Comparison of ENCODE assay signal across 8 cellular contexts in genomic region chr11:47578524-47579460, GRCh38. TPM values are rescaled to one million over a fixed set of nuclear protein-coding genes. Genes with fewer than 3 reads are reported as not detected.
DNase-seq lines count a peak whose midpoint lies in the region; ATAC-seq and TF ChIP-seq lines count a peak whose summit lies in the region.

Gene KBTBD4 (minus strand): TSS chr11:47578970. CDS start chr11:47578951, 19 bp downstream.
Gene NDUFS3 (plus strand): TSS chr11:47579074. CDS start chr11:47579092, 18 bp downstream.

- peak within 1 kb of the TSS; percentile 51 for H2AFZ ChIP-seq in KMS-11 (ENCODE audit: low read depth)

- H3K9ac ChIP-seq in KMS-11 = peak within 1 kb of the TSS; percentile 87

- H3K27me3 ChIP-seq in KMS-11 (ENCODE audit: insufficient read depth, low read depth) (no peaks in the 10 kb centered on the region), Panc1 (ENCODE audit: control insufficient read depth, insufficient read depth, low read length) (no peaks in the 10 kb centered on the region), esophagus muscularis mucosa (no peaks in the 10 kb centered on the region)

- peak within 1 kb of the TSS; percentile 61 for H3K4me3 ChIP-seq in KMS-11 (IDR thresholded peaks at IDR 0.05; ENCODE audit: insufficient read depth, low read depth, low read length)
- peak within 1 kb of the TSS; percentile 98 to 100 for H3K4me3 ChIP-seq in Panc1 (ENCODE audit: low read depth in 2 of 2, low read length in 2 of 2)
- H3K4me3 ChIP-seq in esophagus muscularis mucosa = peak within 1 kb of the TSS; percentile 87 to 92 (median 91)

- TF ChIP-seq EP300 in esophagus muscularis mucosa (IDR thresholded peaks at IDR 0.05) = no peak

- intact Hi-C loops in Panc1 (cut with micrococcal nuclease; ENCODE audit: unreplicated experiment) (no loop called here), esophagus muscularis mucosa (cut with DNase I) (no loop called here)

- H3K4me2 ChIP-seq in KMS-11 = peak within 1 kb of the TSS; percentile 97

- BruUV-seq in Panc1 (replicated peaks; lab: Mats Ljungman, UMichigan) = TSS peak; percentile 91

- H3K36me3 Mint-ChIP-seq in activated T-cell treated with anti-CD3 and anti-CD28 coated beads, Interleukin-2, amount 50 U/mL, for 4 hours (ENCODE audit: insufficient read depth) = peaks cover 31% of the 10 kb centered on the region

- H3K36me3 ChIP-seq in KMS-11 (ENCODE audit: insufficient read depth) (no peaks in the 10 kb centered on the region; the same call in 1 of the 2 replicates), Panc1 (ENCODE audit: control insufficient read depth, insufficient read depth, low read length) (peaks cover 13% of the 10 kb centered on the region), esophagus muscularis mucosa (peaks cover 47 to 67% (median 57%) of the 10 kb centered on the region in 4 donors)

- CTCF ChIA-PET in Panc1 (lab: Charles Lee) = no interaction called here

- H3K4me3 Mint-ChIP-seq in activated T-cell treated with anti-CD3 and anti-CD28 coated beads, Interleukin-2, amount 50 U/mL, for 4 hours = peak within 1 kb of the TSS; percentile 96

- in situ Hi-C loops in Panc1 (cut with HindIII; ENCODE audit: low pct_unique_long_range_greater_than_20kb, low sequenced_read_pairs) = no loop called here

- peaks cover 19% of the 10 kb centered on the region for H3K4me1 ChIP-seq in KMS-11 (ENCODE audit: low read depth, poor library complexity, severe bottlenecking)
- peaks cover 17% of the 10 kb centered on the region for H3K4me1 ChIP-seq in Panc1 (ENCODE audit: control insufficient read depth, insufficient read depth, low read length)
- peaks cover 29 to 45% (median 34%) of the 10 kb centered on the region in 4 donors for H3K4me1 ChIP-seq in esophagus muscularis mucosa

- TF ChIP-seq POLR2A in esophagus muscularis mucosa (IDR thresholded peaks at IDR 0.05; ENCODE audit: low read depth) = peak; percentile 47

- H3K9me3 Mint-ChIP-seq in activated T-cell treated with anti-CD3 and anti-CD28 coated beads, Interleukin-2, amount 50 U/mL, for 4 hours = no peaks in the 10 kb centered on the region

- DNase-seq in DMS79 (lab: John Stamatoyannopoulos, UW) (peak; percentile 88), Panc1 (ENCODE audit: low read depth, low spot score) (peak; percentile 32), esophagus muscularis mucosa (ENCODE audit: extremely low spot score) (peak; percentile 96), myocyte (ENCODE audit: low read depth) (peak; percentile 91)
- DNase-seq in activated T-cell treated with anti-CD3 and anti-CD28 coated beads, Interleukin-2, amount 50 U/mL, for 4 hours = peak; percentile 85
- peak; percentile 76 to 80 for DNase-seq in stimulated activated CD8-positive, alpha-beta memory T cell treated with anti-CD3 and anti-CD28 coated beads, Interleukin-7, amount 100 ng/mL, for 4 hours (ENCODE audit: low read depth in 2 of 2)

- peaks cover 42% of the 10 kb centered on the region for H3K79me2 ChIP-seq in KMS-11 (ENCODE audit: insufficient read depth, low read depth)

- peaks cover 30% of the 10 kb centered on the region for H3K4me1 Mint-ChIP-seq in activated T-cell treated with anti-CD3 and anti-CD28 coated beads, Interleukin-2, amount 50 U/mL, for 4 hours (ENCODE audit: low read depth)

- ATAC-seq in GM21786 (IDR thresholded peaks at IDR 0.05; ENCODE audit: unreplicated experiment) = peak; percentile 93
- ATAC-seq in Panc1 = peak; percentile 94
- ATAC-seq in activated T-cell treated with anti-CD3 and anti-CD28 coated beads, Interleukin-2, amount 50 U/mL, for 4 hours = peak; percentile 95 to 97

- POLR2A ChIA-PET in Panc1 (lab: Charles Lee) = interaction anchor here (0.6 to 0.8 kb wide), 5 partner anchors 28 to 141 kb away, joined by 3 to 13 read pairs (median 4); no protein-coding TSS in a partner anchor

- peak within 1 kb of the TSS; percentile 32 for H3K27ac ChIP-seq in KMS-11
- H3K27ac ChIP-seq in Panc1 (ENCODE audit: low read length) = peak within 1 kb of the TSS; percentile 90
- H3K27ac ChIP-seq in esophagus muscularis mucosa (replicated peaks in 1 of 4) = peak within 1 kb of the TSS; percentile 81 to 89 (median 86)

- no peaks in the 10 kb centered on the region for H4K20me1 ChIP-seq in KMS-11 (ENCODE audit: insufficient read depth)

- TF ChIP-seq CTCF in KMS-11 (conservative IDR thresholded peaks at IDR 0.05; ENCODE audit: low read depth, low read length) (no peak), Panc1 (IDR thresholded peaks at IDR 0.05) (no peak), esophagus muscularis mucosa (IDR thresholded peaks at IDR 0.05) (no peak)

- under 1% methylated on average over 55 of the region's 71 CpGs for WGBS in esophagus muscularis mucosa

- H3K9me3 ChIP-seq in Panc1 (ENCODE audit: control insufficient read depth, insufficient read depth, low read depth, low read length) (no peaks in the 10 kb centered on the region), esophagus muscularis mucosa (no peaks in the 10 kb centered on the region)

- no peaks in the 10 kb centered on the region for H3K27me3 Mint-ChIP-seq in activated T-cell treated with anti-CD3 and anti-CD28 coated beads, Interleukin-2, amount 50 U/mL, for 4 hours (ENCODE audit: low read depth)

RNA-seq across cellular contexts. Expression of gene KBTBD4, which starts in this region (rescaled TPM):
- total RNA-seq in Panc1 (2021; ENCODE audit: unreplicated experiment) = 23.2 TPM
- polyA plus RNA-seq in Panc1 (2012; ENCODE audit: insufficient read length) = 24.7 TPM
- total RNA-seq in activated T-cell treated with anti-CD3 and anti-CD28 coated beads, Interleukin-2, amount 50 U/mL, for 4 hours = 10 to 100 TPM; 19.6 to 24.7 (median 21.5) TPM
- total RNA-seq in esophagus muscularis mucosa = 10 to 100 TPM; 18.7 to 31.2 (median 24.8) TPM
- 20.8 and 24.1 TPM in 2 replicates for total RNA-seq in myocyte
- 24.0 TPM for polyA plus RNA-seq in myocyte (2012)

RNA-seq across cellular contexts. Expression of gene NDUFS3, which starts in this region (rescaled TPM):
- total RNA-seq in Panc1 (2021; ENCODE audit: unreplicated experiment) = 135 TPM
- 135 TPM for polyA plus RNA-seq in Panc1 (2012; ENCODE audit: insufficient read length)
- total RNA-seq in activated T-cell treated with anti-CD3 and anti-CD28 coated beads, Interleukin-2, amount 50 U/mL, for 4 hours = 100 to 1,000 TPM; 164 to 174 (median 170) TPM
- 10 to 100 TPM; 53.5 to 76.7 (median 72.0) TPM for total RNA-seq in esophagus muscularis mucosa
- 111 and 133 TPM in 2 replicates for total RNA-seq in myocyte
- 111 TPM for polyA plus RNA-seq in myocyte (2012)

Comparison
In these comparisons a context has a peak if more than half of its experiments do, and no peak if none do; other contexts are left out.
1. Peak in every context shown above with its lines: DNase-seq, ATAC-seq, H3K4me3 ChIP-seq and H3K27ac ChIP-seq.
2. DNase-seq: peak in every context shown above with its lines; median percentile 96 in esophagus muscularis mucosa; 91 in myocyte; 88 in DMS79; 85 in activated T-cell treated with anti-CD3 and anti-CD28 coated beads, Interleukin-2, amount 50 U/mL, for 4 hours; 78 in stimulated activated CD8-positive, alpha-beta memory T cell treated with anti-CD3 and anti-CD28 coated beads, Interleukin-7, amount 100 ng/mL, for 4 hours; 32 in Panc1.
3. H3K27ac ChIP-seq: peak in every context shown above with its lines; median percentile 90 in Panc1; 86 in esophagus muscularis mucosa; 32 in KMS-11.